In the genomic region with DNA sequence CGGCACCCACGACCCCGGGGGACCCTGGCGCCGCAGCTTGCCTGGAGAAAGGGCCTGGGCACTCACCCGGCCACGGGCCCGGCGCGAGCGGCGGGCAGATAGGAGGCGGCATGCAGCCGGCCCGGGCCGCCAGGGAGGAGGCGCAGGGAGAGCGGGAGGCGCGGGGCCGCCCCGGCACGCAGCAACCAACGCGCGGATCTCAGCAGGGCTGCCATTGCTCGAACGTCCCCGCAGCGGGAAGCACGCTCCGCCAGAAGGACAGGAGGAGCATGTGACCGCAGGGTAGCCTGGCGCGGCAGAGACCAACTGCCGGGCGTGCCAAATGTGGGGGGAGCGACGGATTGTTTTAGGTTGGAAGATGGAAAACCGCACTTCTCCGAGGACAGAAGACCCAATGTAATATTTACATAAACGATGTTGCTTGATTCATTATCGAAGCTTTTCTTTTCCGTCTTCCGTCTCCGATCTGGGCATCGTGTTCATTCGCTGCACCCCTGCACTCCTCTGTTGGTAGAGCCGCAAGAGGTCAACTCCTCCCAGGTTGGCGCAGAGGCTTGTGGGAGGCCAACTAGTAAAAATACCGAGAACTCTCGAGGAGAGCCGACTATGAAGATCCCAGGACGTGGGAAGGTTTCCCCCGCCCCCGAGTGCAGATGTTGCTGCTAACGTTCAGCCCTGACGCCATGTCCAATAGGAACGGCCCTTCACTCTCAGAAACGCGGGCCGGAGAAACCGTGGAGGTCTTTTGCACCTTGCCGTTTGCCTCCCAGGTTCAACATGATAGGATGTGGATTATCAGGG, we compare ENCODE assay signal across 1 cellular context.
TF ChIP-seq lines count a peak whose summit lies in the region.

A gene (minus strand): TSS at position 257 of the 801 bp plus-strand sequence. CDS start 42 bp downstream, at position 215.

TF ChIP-seq in HepG2, 621 proteins besides CTCF, POLR2A, EP300 and RAD21 (continued from another document and continues in another):
- TF ChIP-seq, protein P1, sequence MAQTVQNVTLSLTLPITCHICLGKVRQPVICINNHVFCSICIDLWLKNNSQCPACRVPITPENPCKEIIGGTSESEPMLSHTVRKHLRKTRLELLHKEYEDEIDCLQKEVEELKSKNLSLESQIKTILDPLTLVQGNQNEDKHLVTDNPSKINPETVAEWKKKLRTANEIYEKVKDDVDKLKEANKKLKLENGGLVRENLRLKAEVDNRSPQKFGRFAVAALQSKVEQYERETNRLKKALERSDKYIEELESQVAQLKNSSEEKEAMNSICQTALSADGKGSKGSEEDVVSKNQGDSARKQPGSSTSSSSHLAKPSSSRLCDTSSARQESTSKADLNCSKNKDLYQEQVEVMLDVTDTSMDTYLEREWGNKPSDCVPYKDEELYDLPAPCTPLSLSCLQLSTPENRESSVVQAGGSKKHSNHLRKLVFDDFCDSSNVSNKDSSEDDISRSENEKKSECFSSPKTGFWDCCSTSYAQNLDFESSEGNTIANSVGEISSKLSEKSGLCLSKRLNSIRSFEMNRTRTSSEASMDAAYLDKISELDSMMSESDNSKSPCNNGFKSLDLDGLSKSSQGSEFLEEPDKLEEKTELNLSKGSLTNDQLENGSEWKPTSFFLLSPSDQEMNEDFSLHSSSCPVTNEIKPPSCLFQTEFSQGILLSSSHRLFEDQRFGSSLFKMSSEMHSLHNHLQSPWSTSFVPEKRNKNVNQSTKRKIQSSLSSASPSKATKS (CRISPR knock-in tag; IDR thresholded peaks at IDR 0.05): no peak
- TF ChIP-seq ZNF251 (CRISPR knock-in tag; IDR thresholded peaks at IDR 0.05) (no peak), TCF7 (IDR thresholded peaks at IDR 0.05; ENCODE audit: low read depth) (no peak), TGIF2 (CRISPR knock-in tag; IDR thresholded peaks at IDR 0.05) (peak; percentile 57; the same call in 1 of the 2 replicates), CAMTA2 (CRISPR knock-in tag; IDR thresholded peaks at IDR 0.05; ENCODE audit: borderline replicate concordance) (no peak), MLLT10 (CRISPR knock-in tag; IDR thresholded peaks at IDR 0.05) (no peak), NR2C2 (CRISPR knock-in tag; IDR thresholded peaks at IDR 0.05; ENCODE audit: borderline replicate concordance) (peak; percentile 99), NPAS2 (CRISPR knock-in tag; IDR thresholded peaks at IDR 0.05; ENCODE audit: borderline replicate concordance) (no peak), SATB2 (CRISPR knock-in tag; IDR thresholded peaks at IDR 0.05) (no peak; the same call in 1 of the 2 replicates), GFI1 (CRISPR knock-in tag; IDR thresholded peaks at IDR 0.05; ENCODE audit: borderline replicate concordance) (0 out of 2 replicates have a peak, but pooled peaks have one; percentile 64), KLF13 (CRISPR knock-in tag; IDR thresholded peaks at IDR 0.05) (no peak), TBX3 (IDR thresholded peaks at IDR 0.05; ENCODE audit: borderline replicate concordance) (peak; percentile 56; the same call in 1 of the 2 replicates), ATRX (CRISPR knock-in tag; IDR thresholded peaks at IDR 0.05; ENCODE audit: borderline replicate concordance) (no peak), HHEX (CRISPR knock-in tag; IDR thresholded peaks at IDR 0.05) (0 out of 2 replicates have a peak, but pooled peaks have one; percentile 12), ZNF3 (CRISPR knock-in tag; IDR thresholded peaks at IDR 0.05) (no peak), ZNF556 (CRISPR knock-in tag; IDR thresholded peaks at IDR 0.05; ENCODE audit: borderline replicate concordance) (peak; percentile 32; the same call in 1 of the 2 replicates), MED13 (CRISPR knock-in tag; IDR thresholded peaks at IDR 0.05) (no peak), DMAP1 (CRISPR knock-in tag; IDR thresholded peaks at IDR 0.05) (peak; percentile 67; the same call in 1 of the 2 replicates), AGO1 (IDR thresholded peaks at IDR 0.05; ENCODE audit: low read depth, low read length, poor library complexity, severe bottlenecking) (no peak), ATM (IDR thresholded peaks at IDR 0.05; ENCODE audit: borderline replicate concordance) (no peak), ONECUT2 (CRISPR knock-in tag; IDR thresholded peaks at IDR 0.05) (no peak), TP53 (CRISPR knock-in tag; conservative IDR thresholded peaks at IDR 0.05) (no peak), FOXP1 (IDR thresholded peaks at IDR 0.05) (no peak), FOXP1 (CRISPR knock-in tag; IDR thresholded peaks at IDR 0.05) (no peak), ZFP82 (CRISPR knock-in tag; IDR thresholded peaks at IDR 0.05; ENCODE audit: borderline replicate concordance) (0 out of 2 replicates have a peak, but pooled peaks have one; percentile 1), CREB1 (IDR thresholded peaks at IDR 0.05) (peak; percentile 37; the same call in 1 of the 2 replicates), CREB1 (CRISPR knock-in tag; IDR thresholded peaks at IDR 0.05) (peak; percentile 79; the same call in 1 of the 2 replicates), YEATS2 (CRISPR knock-in tag; IDR thresholded peaks at IDR 0.05; ENCODE audit: borderline replicate concordance) (peak; percentile 83), ZNF430 (CRISPR knock-in tag; IDR thresholded peaks at IDR 0.05) (no peak; the same call in 1 of the 2 replicates), ZNF746 (CRISPR knock-in tag; IDR thresholded peaks at IDR 0.05) (no peak), MZF1 (CRISPR knock-in tag; IDR thresholded peaks at IDR 0.05; ENCODE audit: borderline replicate concordance) (no peak), SAFB2 (CRISPR knock-in tag; IDR thresholded peaks at IDR 0.05; ENCODE audit: borderline replicate concordance, low read depth) (no peak; the same call in 1 of the 2 replicates), HOXA9 (CRISPR knock-in tag; IDR thresholded peaks at IDR 0.05; ENCODE audit: borderline replicate concordance) (peak; percentile 50; the same call in 1 of the 2 replicates), SETDB1 (CRISPR knock-in tag; IDR thresholded peaks at IDR 0.05; ENCODE audit: borderline replicate concordance) (no peak), ZNF34 (CRISPR knock-in tag; IDR thresholded peaks at IDR 0.05; ENCODE audit: borderline replicate concordance) (no peak), ZNF550 (CRISPR knock-in tag; IDR thresholded peaks at IDR 0.05; ENCODE audit: borderline replicate concordance) (no peak), HCFC1 (IDR thresholded peaks at IDR 0.05; ENCODE audit: low read depth, low read length) (peak; percentile 41; the same call in 1 of the 2 replicates), ZNF572 (CRISPR knock-in tag; IDR thresholded peaks at IDR 0.05) (no peak), ZBTB3 (CRISPR knock-in tag; IDR thresholded peaks at IDR 0.05; ENCODE audit: borderline replicate concordance, low read depth) (no peak), SIX4 (CRISPR knock-in tag; IDR thresholded peaks at IDR 0.05) (peak; percentile 4; the same call in 1 of the 2 replicates), ZNF747 (CRISPR knock-in tag; IDR thresholded peaks at IDR 0.05; ENCODE audit: borderline replicate concordance) (no peak)
- TF ChIP-seq, protein P2, sequence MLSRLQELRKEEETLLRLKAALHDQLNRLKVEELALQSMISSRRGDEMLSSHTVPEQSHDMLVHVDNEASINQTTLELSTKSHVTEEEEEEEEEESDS (CRISPR knock-in tag; IDR thresholded peaks at IDR 0.05; ENCODE audit: borderline replicate concordance): 0 out of 2 replicates have a peak, but pooled peaks have one; percentile 4
- TF ChIP-seq, protein P3, sequence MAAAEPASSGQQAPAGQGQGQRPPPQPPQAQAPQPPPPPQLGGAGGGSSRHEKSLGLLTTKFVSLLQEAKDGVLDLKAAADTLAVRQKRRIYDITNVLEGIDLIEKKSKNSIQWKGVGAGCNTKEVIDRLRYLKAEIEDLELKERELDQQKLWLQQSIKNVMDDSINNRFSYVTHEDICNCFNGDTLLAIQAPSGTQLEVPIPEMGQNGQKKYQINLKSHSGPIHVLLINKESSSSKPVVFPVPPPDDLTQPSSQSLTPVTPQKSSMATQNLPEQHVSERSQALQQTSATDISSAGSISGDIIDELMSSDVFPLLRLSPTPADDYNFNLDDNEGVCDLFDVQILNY (CRISPR knock-in tag; conservative IDR thresholded peaks at IDR 0.05): peak; percentile 82
- TF ChIP-seq, protein P4, sequence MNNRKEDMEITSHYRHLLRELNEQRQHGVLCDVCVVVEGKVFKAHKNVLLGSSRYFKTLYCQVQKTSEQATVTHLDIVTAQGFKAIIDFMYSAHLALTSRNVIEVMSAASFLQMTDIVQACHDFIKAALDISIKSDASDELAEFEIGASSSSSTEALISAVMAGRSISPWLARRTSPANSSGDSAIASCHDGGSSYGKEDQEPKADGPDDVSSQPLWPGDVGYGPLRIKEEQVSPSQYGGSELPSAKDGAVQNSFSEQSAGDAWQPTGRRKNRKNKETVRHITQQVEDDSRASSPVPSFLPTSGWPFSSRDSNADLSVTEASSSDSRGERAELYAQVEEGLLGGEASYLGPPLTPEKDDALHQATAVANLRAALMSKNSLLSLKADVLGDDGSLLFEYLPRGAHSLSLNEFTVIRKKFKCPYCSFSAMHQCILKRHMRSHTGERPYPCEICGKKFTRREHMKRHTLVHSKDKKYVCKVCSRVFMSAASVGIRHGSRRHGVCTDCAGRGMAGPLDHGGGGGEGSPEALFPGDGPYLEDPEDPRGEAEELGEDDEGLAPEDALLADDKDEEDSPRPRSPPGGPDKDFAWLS (CRISPR knock-in tag; IDR thresholded peaks at IDR 0.05; ENCODE audit: borderline replicate concordance): no peak
- TF ChIP-seq, protein P5, sequence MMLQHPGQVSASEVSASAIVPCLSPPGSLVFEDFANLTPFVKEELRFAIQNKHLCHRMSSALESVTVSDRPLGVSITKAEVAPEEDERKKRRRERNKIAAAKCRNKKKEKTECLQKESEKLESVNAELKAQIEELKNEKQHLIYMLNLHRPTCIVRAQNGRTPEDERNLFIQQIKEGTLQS (CRISPR knock-in tag; IDR thresholded peaks at IDR 0.05): 0 out of 2 replicates have a peak, but pooled peaks have one; percentile 31
- TF ChIP-seq, protein P6, sequence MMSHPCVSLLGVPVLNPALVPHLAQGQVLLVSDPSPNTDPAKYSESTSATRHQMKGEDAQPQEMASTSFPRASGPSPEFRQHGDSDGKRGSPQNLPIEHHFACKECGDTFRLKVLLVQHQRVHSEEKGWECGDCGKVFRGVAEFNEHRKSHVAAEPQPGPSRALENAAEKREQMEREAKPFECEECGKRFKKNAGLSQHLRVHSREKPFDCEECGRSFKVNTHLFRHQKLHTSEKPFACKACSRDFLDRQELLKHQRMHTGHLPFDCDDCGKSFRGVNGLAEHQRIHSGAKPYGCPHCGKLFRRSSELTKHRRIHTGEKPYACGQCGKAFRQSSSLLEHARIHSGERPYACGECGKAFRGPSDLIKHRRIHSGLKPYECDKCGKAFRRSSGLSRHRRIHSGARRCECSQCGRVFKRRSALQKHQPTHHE (CRISPR knock-in tag; IDR thresholded peaks at IDR 0.05; ENCODE audit: borderline replicate concordance): peak; percentile 66; the same call in 1 of the 2 replicates
- TF ChIP-seq, protein P7, sequence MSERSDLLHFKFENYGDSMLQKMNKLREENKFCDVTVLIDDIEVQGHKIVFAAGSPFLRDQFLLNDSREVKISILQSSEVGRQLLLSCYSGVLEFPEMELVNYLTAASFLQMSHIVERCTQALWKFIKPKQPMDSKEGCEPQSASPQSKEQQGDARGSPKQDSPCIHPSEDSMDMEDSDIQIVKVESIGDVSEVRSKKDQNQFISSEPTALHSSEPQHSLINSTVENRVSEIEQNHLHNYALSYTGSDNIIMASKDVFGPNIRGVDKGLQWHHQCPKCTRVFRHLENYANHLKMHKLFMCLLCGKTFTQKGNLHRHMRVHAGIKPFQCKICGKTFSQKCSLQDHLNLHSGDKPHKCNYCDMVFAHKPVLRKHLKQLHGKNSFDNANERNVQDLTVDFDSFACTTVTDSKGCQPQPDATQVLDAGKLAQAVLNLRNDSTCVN (CRISPR knock-in tag; IDR thresholded peaks at IDR 0.05; ENCODE audit: borderline replicate concordance): no peak; the same call in 1 of the 2 replicates
- TF ChIP-seq, protein P8, sequence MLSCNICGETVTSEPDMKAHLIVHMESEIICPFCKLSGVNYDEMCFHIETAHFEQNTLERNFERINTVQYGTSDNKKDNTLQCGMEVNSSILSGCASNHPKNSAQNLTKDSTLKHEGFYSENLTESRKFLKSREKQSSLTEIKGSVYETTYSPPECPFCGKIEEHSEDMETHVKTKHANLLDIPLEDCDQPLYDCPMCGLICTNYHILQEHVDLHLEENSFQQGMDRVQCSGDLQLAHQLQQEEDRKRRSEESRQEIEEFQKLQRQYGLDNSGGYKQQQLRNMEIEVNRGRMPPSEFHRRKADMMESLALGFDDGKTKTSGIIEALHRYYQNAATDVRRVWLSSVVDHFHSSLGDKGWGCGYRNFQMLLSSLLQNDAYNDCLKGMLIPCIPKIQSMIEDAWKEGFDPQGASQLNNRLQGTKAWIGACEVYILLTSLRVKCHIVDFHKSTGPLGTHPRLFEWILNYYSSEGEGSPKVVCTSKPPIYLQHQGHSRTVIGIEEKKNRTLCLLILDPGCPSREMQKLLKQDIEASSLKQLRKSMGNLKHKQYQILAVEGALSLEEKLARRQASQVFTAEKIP (CRISPR knock-in tag; IDR thresholded peaks at IDR 0.05; ENCODE audit: borderline replicate concordance): no peak
- TF ChIP-seq, protein P9, sequence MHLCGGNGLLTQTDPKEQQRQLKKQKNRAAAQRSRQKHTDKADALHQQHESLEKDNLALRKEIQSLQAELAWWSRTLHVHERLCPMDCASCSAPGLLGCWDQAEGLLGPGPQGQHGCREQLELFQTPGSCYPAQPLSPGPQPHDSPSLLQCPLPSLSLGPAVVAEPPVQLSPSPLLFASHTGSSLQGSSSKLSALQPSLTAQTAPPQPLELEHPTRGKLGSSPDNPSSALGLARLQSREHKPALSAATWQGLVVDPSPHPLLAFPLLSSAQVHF (CRISPR knock-in tag; IDR thresholded peaks at IDR 0.05): no peak
- TF ChIP-seq, protein P10, sequence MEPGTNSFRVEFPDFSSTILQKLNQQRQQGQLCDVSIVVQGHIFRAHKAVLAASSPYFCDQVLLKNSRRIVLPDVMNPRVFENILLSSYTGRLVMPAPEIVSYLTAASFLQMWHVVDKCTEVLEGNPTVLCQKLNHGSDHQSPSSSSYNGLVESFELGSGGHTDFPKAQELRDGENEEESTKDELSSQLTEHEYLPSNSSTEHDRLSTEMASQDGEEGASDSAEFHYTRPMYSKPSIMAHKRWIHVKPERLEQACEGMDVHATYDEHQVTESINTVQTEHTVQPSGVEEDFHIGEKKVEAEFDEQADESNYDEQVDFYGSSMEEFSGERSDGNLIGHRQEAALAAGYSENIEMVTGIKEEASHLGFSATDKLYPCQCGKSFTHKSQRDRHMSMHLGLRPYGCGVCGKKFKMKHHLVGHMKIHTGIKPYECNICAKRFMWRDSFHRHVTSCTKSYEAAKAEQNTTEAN (CRISPR knock-in tag; conservative IDR thresholded peaks at IDR 0.05): peak; percentile 32; the same call in 1 of the 2 replicates
